Comparison of ENCODE assay signal across 15 cellular contexts in genomic region chr2:24855022-24855622, GRCh38.
DNase-seq lines count a peak whose midpoint lies in the region; ATAC-seq and TF ChIP-seq lines count a peak whose summit lies in the region.
"Had no signal": no experiment of that assay in that cellular context is flagged by ENCODE, and none has a peak within 500 bp of the region (broad histone marks: within the 10 kb centered on the region; RNA-seq: fewer than 3 reads in every experiment).

No MANE protein-coding gene starts in this region.

- BruUV-seq in Calu3 (replicated peaks; lab: Mats Ljungman, UMichigan) = no TSS peak

- H2AFZ ChIP-seq in neural progenitor cell (replicated peaks) = no peak overlapping the region

- no peaks in the 10 kb centered on the region for H3K79me2 ChIP-seq in neural progenitor cell (ENCODE audit: low read depth)

- H3K4me1 ChIP-seq in adrenal gland (replicated peaks in 1 of 2) (peaks cover 8 to 15% of the 10 kb centered on the region in 2 donors), neural progenitor cell (peaks cover 11% of the 10 kb centered on the region), tibial artery (peaks cover 0 to 51% (median 33%) of the 10 kb centered on the region in 4 donors)

- peak overlapping the region; percentile 51 for H3K27ac Mint-ChIP-seq in neural progenitor cell
- H3K27ac Mint-ChIP-seq in Calu3 (ENCODE audit: unreplicated experiment) = no peak overlapping the region
- H3K27ac Mint-ChIP-seq: activated CD4-positive, alpha-beta memory T cell treated with anti-CD3 and anti-CD28 coated beads, Interleukin-2, amount 10 ng/mL, durations not matched to agents 7 days and 5 days had no signal

- peak overlapping the region in 3 of 5 donors; percentile 12 to 83 (median 70) for H3K27ac ChIP-seq in adrenal gland
- H3K27ac ChIP-seq in neural progenitor cell = peak overlapping the region; percentile 16
- peak overlapping the region; percentile 78 to 84 for H3K27ac ChIP-seq in tibial artery

- peaks cover 6% of the 10 kb centered on the region for H3K27me3 Mint-ChIP-seq in neural progenitor cell (ENCODE audit: insufficient read depth, low read depth)
- H3K27me3 Mint-ChIP-seq in Calu3 (ENCODE audit: unreplicated experiment) = no peaks in the 10 kb centered on the region
- H3K27me3 Mint-ChIP-seq: activated CD4-positive, alpha-beta memory T cell treated with anti-CD3 and anti-CD28 coated beads, Interleukin-2, amount 10 ng/mL, durations not matched to agents 7 days and 5 days had no signal

- H3K36me3 Mint-ChIP-seq in neural progenitor cell (peaks cover 13% of the 10 kb centered on the region), Calu3 (ENCODE audit: insufficient read depth, unreplicated experiment) (peaks cover 5% of the 10 kb centered on the region)

- TF ChIP-seq CTCF in adrenal gland (IDR thresholded peaks at IDR 0.05) (no peak), neural progenitor cell (IDR thresholded peaks at IDR 0.05) (no peak), tibial artery (IDR thresholded peaks at IDR 0.05) (no peak), Calu3 (IDR thresholded peaks at IDR 0.05; ENCODE audit: unreplicated experiment) (no peak)

- H3K27me3 ChIP-seq in adrenal gland (no peaks in the 10 kb centered on the region), neural progenitor cell (no peaks in the 10 kb centered on the region), tibial artery (no peaks in the 10 kb centered on the region)

- DNase-seq in adrenal gland = peak in 1 of 7 donors; percentile 38
- peak; percentile 37 for DNase-seq in fibroblast of peridontal ligament (ENCODE audit: extremely low read depth)
- no peak for DNase-seq in neural progenitor cell (ENCODE audit: low spot score)
- no peak for DNase-seq in tibial artery
- DNase-seq in activated CD4-positive, alpha-beta T cell treated with anti-CD3 and anti-CD28 coated beads, Interleukin-2, amount 50 U/mL, for 48 hours = no peak
- DNase-seq in HuH-7.5 (ENCODE audit: low spot score) = no peak
- no peak for DNase-seq in Calu3
- DNase-seq: activated CD4-positive, alpha-beta memory T cell treated with anti-CD3 and anti-CD28 coated beads, Interleukin-2, amount 10 ng/mL, durations not matched to agents 7 days and 5 days; activated gamma-delta T cell treated with Interleukin-2 at 50 U/mL for 16 hours; KG1; NCI-H1694 treated with DMSO at 0.1 percent for 48 hours; NCI-H82; SHP77 treated with DMSO at 0.1 percent for 48 hours had no signal

- no peaks in the 10 kb centered on the region for H3F3A ChIP-seq in neural progenitor cell (ENCODE audit: low read depth)

- H3K9ac ChIP-seq in neural progenitor cell = no peak overlapping the region

- intact Hi-C loops in adrenal gland (cut with DNase I) (no loop called here), tibial artery (cut with DNase I; ENCODE audit: low total_unique reads) (no loop called here), Calu3 (cut with micrococcal nuclease; ENCODE audit: unreplicated experiment) (no loop called here)

- H3K4me3 Mint-ChIP-seq in neural progenitor cell (no peak overlapping the region), Calu3 (ENCODE audit: low read depth, unreplicated experiment) (no peak overlapping the region)
- H3K4me3 Mint-ChIP-seq: activated CD4-positive, alpha-beta memory T cell treated with anti-CD3 and anti-CD28 coated beads, Interleukin-2, amount 10 ng/mL, durations not matched to agents 7 days and 5 days; neural crest cell had no signal

- H3K9me3 ChIP-seq in adrenal gland (replicated peaks in 1 of 3) (no peaks in the 10 kb centered on the region), neural progenitor cell (ENCODE audit: low read depth) (no peaks in the 10 kb centered on the region), tibial artery (no peaks in the 10 kb centered on the region)

- 74 to 91% (median 83%) methylated on average over 8 of the region's 8 CpGs for WGBS in adrenal gland, 4 donors

- no peak for TF ChIP-seq POLR2A in adrenal gland (IDR thresholded peaks at IDR 0.05)

- H3K4me3 ChIP-seq in adrenal gland (no peak overlapping the region), neural progenitor cell (no peak overlapping the region), tibial artery (no peak overlapping the region)

- H3K9me3 Mint-ChIP-seq in neural progenitor cell (no peaks in the 10 kb centered on the region), Calu3 (ENCODE audit: low read depth, unreplicated experiment) (no peaks in the 10 kb centered on the region)
- H3K9me3 Mint-ChIP-seq: activated CD4-positive, alpha-beta memory T cell treated with anti-CD3 and anti-CD28 coated beads, Interleukin-2, amount 10 ng/mL, durations not matched to agents 7 days and 5 days; neural crest cell had no signal

- no peaks in the 10 kb centered on the region for H4K20me1 ChIP-seq in neural progenitor cell (ENCODE audit: low read depth)

- H3K4me1 Mint-ChIP-seq in neural progenitor cell (peaks cover 8% of the 10 kb centered on the region), Calu3 (ENCODE audit: low read depth, unreplicated experiment) (no peaks in the 10 kb centered on the region)

- no peak overlapping the region for H3K4me2 ChIP-seq in neural progenitor cell

- H3K36me3 ChIP-seq in adrenal gland (replicated peaks in 1 of 2) (no peaks in the 10 kb centered on the region), neural progenitor cell (no peaks in the 10 kb centered on the region), tibial artery (no peaks in the 10 kb centered on the region)

- CTCF ChIA-PET in Calu3 (lab: Charles Lee) = no interaction called here

- ATAC-seq in HG02938 (IDR thresholded peaks at IDR 0.05; ENCODE audit: unreplicated experiment) = no peak

Comparison
In these comparisons a context has a peak if more than half of its experiments do, and no peak if none do; other contexts are left out.
1. H3K27ac ChIP-seq: peak in every context shown above with its lines; median percentile 81 in tibial artery; 70 in adrenal gland; 16 in neural progenitor cell.